Comparison of ENCODE assay signal across 13 cellular contexts in genomic region chr9:137298983-137299521, GRCh38. TPM values are rescaled to one million over a fixed set of nuclear protein-coding genes. Genes with fewer than 3 reads are reported as not detected.
DNase-seq lines count a peak whose midpoint lies in the region; ATAC-seq and TF ChIP-seq lines count a peak whose summit lies in the region.
"Had no signal": no experiment of that assay in that cellular context is flagged by ENCODE, and none has a peak within 500 bp of the region (broad histone marks: within the 10 kb centered on the region; RNA-seq: fewer than 3 reads in every experiment).

No MANE protein-coding gene starts in this region.

- no peak for TF ChIP-seq POLR2A in Peyer's patch (IDR thresholded peaks at IDR 0.05)
- no peak for TF ChIP-seq POLR2A in esophagus squamous epithelium (IDR thresholded peaks at IDR 0.05)
- TF ChIP-seq POLR2A in transverse colon (IDR thresholded peaks at IDR 0.05): no peak

- peak overlapping the region; percentile 10 to 99 (median 90) for H3K27ac ChIP-seq in Peyer's patch
- peak overlapping the region; percentile 11 to 85 (median 82) for H3K27ac ChIP-seq in esophagus squamous epithelium
- peak overlapping the region; percentile 94 to 95 for H3K27ac ChIP-seq in mucosa of rectum (ENCODE audit: low read depth in 2 of 2, low read length in 2 of 2)
- peak overlapping the region; percentile 86 to 91 (median 88) for H3K27ac ChIP-seq in transverse colon

- peaks cover 10 to 20% (median 20%) of the 10 kb centered on the region in 3 donors for H3K4me1 Mint-ChIP-seq in T-cell

- H3K9ac ChIP-seq in mucosa of rectum (ENCODE audit: low read depth in 1 of 2, low read length in 2 of 2): peak overlapping the region; percentile 84 to 93

- H3K9me3 Mint-ChIP-seq in T-cell: no peaks in the 10 kb centered on the region

- peak in 1 of 6 experiments; percentile 3 for TF ChIP-seq CTCF in Peyer's patch (IDR thresholded peaks at IDR 0.05)
- TF ChIP-seq CTCF in esophagus squamous epithelium (IDR thresholded peaks at IDR 0.05): no peak
- TF ChIP-seq CTCF in transverse colon (IDR thresholded peaks at IDR 0.05): no peak

- POLR2A ChIA-PET in T-cell (lab: Charles Lee): no interaction called here

- no peaks in the 10 kb centered on the region for H3K27me3 ChIP-seq in Peyer's patch
- H3K27me3 ChIP-seq in esophagus squamous epithelium: peaks cover 0 to 74% (median 2%) of the 10 kb centered on the region in 4 donors
- peaks cover 3 to 19% of the 10 kb centered on the region in 2 donors for H3K27me3 ChIP-seq in mucosa of rectum (ENCODE audit: control insufficient read depth in 2 of 2, insufficient read depth in 2 of 2, low read length in 2 of 2)
- peaks cover 65% of the 10 kb centered on the region for H3K27me3 ChIP-seq in transverse colon

- peaks cover 5 to 63% (median 27%) of the 10 kb centered on the region in 4 donors for H3K4me1 ChIP-seq in Peyer's patch
- peaks cover 49 to 92% (median 57%) of the 10 kb centered on the region in 3 donors for H3K4me1 ChIP-seq in esophagus squamous epithelium
- peaks cover 49 to 54% of the 10 kb centered on the region in 2 donors for H3K4me1 ChIP-seq in mucosa of rectum (ENCODE audit: control insufficient read depth in 2 of 2, insufficient read depth in 2 of 2, low read length in 2 of 2)
- H3K4me1 ChIP-seq in transverse colon: peaks cover 15 to 72% (median 60%) of the 10 kb centered on the region in 4 donors

- in situ Hi-C loops in transverse colon (cut with MboI; ENCODE audit: low pct_ligation_motif_present in 1 of 4, low pct_unique_long_range_greater_than_20kb in 1 of 4, low sequenced_read_pairs in 3 of 4): loop anchor here in 2 of 4 donors (25.0 kb wide), 1 partner anchor 113 kb away; the partner anchor contains the start of genes EXD3 (in 2 of the 2) and NOXA1 (in 2 of the 2)

- no peaks in the 10 kb centered on the region for H3K36me3 ChIP-seq in Peyer's patch
- H3K36me3 ChIP-seq in esophagus squamous epithelium: peaks cover 0 to 15% (median 0%) of the 10 kb centered on the region in 3 donors
- H3K36me3 ChIP-seq in mucosa of rectum (ENCODE audit: control insufficient read depth in 2 of 2, insufficient read depth in 2 of 2, low read length in 2 of 2): peaks cover 0 to 3% of the 10 kb centered on the region in 2 donors
- no peaks in the 10 kb centered on the region for H3K36me3 ChIP-seq in transverse colon

- no peaks in the 10 kb centered on the region for H3K36me3 Mint-ChIP-seq in T-cell

- H3K27me3 Mint-ChIP-seq in T-cell: peaks cover 17 to 37% of the 10 kb centered on the region in 2 donors

- CTCF ChIA-PET in T-cell (lab: Charles Lee): no interaction called here

- no peak overlapping the region for H3K27ac Mint-ChIP-seq in T-cell
- H3K27ac Mint-ChIP-seq: activated CD4-positive, alpha-beta T cell treated with anti-CD3 and anti-CD28 coated beads for 36 hours had no signal

- H3K9me3 ChIP-seq in Peyer's patch: no peaks in the 10 kb centered on the region
- H3K9me3 ChIP-seq in esophagus squamous epithelium: peaks cover 0 to 7% (median 5%) of the 10 kb centered on the region in 3 donors
- no peaks in the 10 kb centered on the region for H3K9me3 ChIP-seq in mucosa of rectum (ENCODE audit: control insufficient read depth in 2 of 2, low read length in 2 of 2)
- H3K9me3 ChIP-seq in transverse colon: no peaks in the 10 kb centered on the region

- intact Hi-C loops in esophagus squamous epithelium (cut with DNase I) (loop anchor here (5.0 to 10.0 kb wide), 2 partner anchors 108 to 136 kb away; no protein-coding TSS in a partner anchor), transverse colon (cut with DNase I; ENCODE audit: low total_unique reads) (no loop called here)

- TF ChIP-seq EP300 in transverse colon (IDR thresholded peaks at IDR 0.05; ENCODE audit: low read depth): no peak

- ATAC-seq in HG03108 (IDR thresholded peaks at IDR 0.05; ENCODE audit: unreplicated experiment): no peak
- no peak for ATAC-seq in HG02852 (IDR thresholded peaks at IDR 0.05; ENCODE audit: unreplicated experiment)
- no peak for ATAC-seq in T-cell (replicated peaks in 1 of 4)
- ATAC-seq: activated CD4-positive, alpha-beta T cell treated with anti-CD3 and anti-CD28 coated beads for 36 hours had no signal

- H3K4me3 ChIP-seq in Peyer's patch (peak overlapping the region in 3 of 4 donors; percentile 12 to 65 (median 65)), esophagus squamous epithelium (peak overlapping the region in 3 of 4 donors; percentile 53 to 79 (median 59)), mucosa of rectum (ENCODE audit: low read length in 2 of 2) (peak overlapping the region; percentile 87 to 90), transverse colon (peak overlapping the region in 3 of 4 donors; percentile 59 to 69 (median 63))

- DNase-seq in Peyer's patch: no peak
- no peak for DNase-seq in esophagus squamous epithelium (lab: John Stamatoyannopoulos, UW)
- peak; percentile 45 for DNase-seq in transverse colon
- no peak for DNase-seq in SKM-1 (lab: John Stamatoyannopoulos, UW; ENCODE audit: unreplicated experiment)
- DNase-seq in T-cell: no peak
- DNase-seq: activated CD4-positive, alpha-beta T cell treated with anti-CD3 and anti-CD28 coated beads for 36 hours; activated naive CD4-positive, alpha-beta T cell; stimulated activated CD4-positive, alpha-beta T cell treated with anti-CD3 and anti-CD28 coated beads, Interleukin-15, amount 100 ng/mL, for 24 hours had no signal

- WGBS in esophagus squamous epithelium, 2 donors: 82% methylated on average over 3 of the region's 16 CpGs; no CpG with 5 or more reads in 1 of the 2 donors
- 52% methylated on average over 16 of the region's 16 CpGs; no CpG with 5 or more reads in 1 of the 2 donors for WGBS in transverse colon (ENCODE audit: low coverage in 1 of 2), 2 donors

- no peak overlapping the region for H3K4me3 Mint-ChIP-seq in T-cell

RNA-seq across cellular contexts. Expression of gene NRARP, which starts 3.0 kb away (rescaled TPM):
- total RNA-seq in Peyer's patch (10 to 100 TPM; 35.3 to 56.1 (median 43.8) TPM), esophagus squamous epithelium (10 to 100 TPM; 19.6 to 33.9 (median 27.5) TPM), transverse colon (100 to 1,000 TPM in 3 of 4 donors, 10 to 100 TPM in 1; 92.0 to 343 (median 134) TPM), T-cell (1 to 10 TPM in 4 of 5 donors, under 1 TPM in 1; 0.55 to 2.7 (median 1.7) TPM)

RNA-seq across cellular contexts. Expression of gene TOR4A, which starts 21.5 kb away (rescaled TPM):
- total RNA-seq in Peyer's patch (10 to 100 TPM; 33.8 to 45.7 (median 39.2) TPM), esophagus squamous epithelium (10 to 100 TPM in 3 of 4 donors, 1 to 10 TPM in 1; 8.8 to 17.5 (median 13.5) TPM), transverse colon (100 to 1,000 TPM in 1 of 4 donors, 10 to 100 TPM in 3; 49.2 to 121 (median 71.7) TPM), T-cell (1 to 10 TPM; 2.2 to 5.6 (median 3.2) TPM)

RNA-seq across cellular contexts. Expression of gene NELFB, which starts 43.9 kb away (rescaled TPM):
- total RNA-seq in Peyer's patch (10 to 100 TPM; 47.4 to 57.8 (median 50.2) TPM), esophagus squamous epithelium (10 to 100 TPM; 26.1 to 41.4 (median 35.2) TPM), transverse colon (10 to 100 TPM; 28.1 to 90.5 (median 53.9) TPM), T-cell (10 to 100 TPM; 36.1 to 62.2 (median 58.8) TPM)

RNA-seq across cellular contexts. Expression of gene STPG3, which starts 48.0 kb away (rescaled TPM):
- total RNA-seq in Peyer's patch (not detected), esophagus squamous epithelium (not detected), transverse colon (not detected), T-cell (under 1 TPM in 1 of 5 donors, not detected in 4; 0.54 TPM)
- total RNA-seq: activated CD4-positive, alpha-beta T cell treated with anti-CD3 and anti-CD28 coated beads for 36 hours; glomerular endothelial cell; mononuclear cell had no signal

RNA-seq across cellular contexts. Expression of gene TUBB4B, which starts 58.0 kb away (rescaled TPM):
- total RNA-seq in Peyer's patch (100 to 1,000 TPM; 174 to 409 (median 322) TPM), esophagus squamous epithelium (100 to 1,000 TPM; 367 to 753 (median 540) TPM), transverse colon (100 to 1,000 TPM; 223 to 390 (median 348) TPM), T-cell (100 to 1,000 TPM in 2 of 5 donors, 10 to 100 TPM in 3; 50.6 to 118 (median 95.3) TPM)

Comparison
In these comparisons a context has a peak if more than half of its experiments do, and no peak if none do; other contexts are left out.
1. RNA of gene NRARP, which starts 3.0 kb away (total RNA-seq): 92.0 to 343 TPM in transverse colon, 35.3 to 56.1 TPM in Peyer's patch and 19.6 to 33.9 TPM in esophagus squamous epithelium; 0.55 to 2.7 TPM in T-cell; every median in the first group is over 4 times any median in the second.
2. Peak in every context shown above with its lines, with median percentiles within 50 percentile points of each other: H3K27ac ChIP-seq and H3K4me3 ChIP-seq.